Comparison of ENCODE assay signal across 1 cellular context in the genomic region with DNA sequence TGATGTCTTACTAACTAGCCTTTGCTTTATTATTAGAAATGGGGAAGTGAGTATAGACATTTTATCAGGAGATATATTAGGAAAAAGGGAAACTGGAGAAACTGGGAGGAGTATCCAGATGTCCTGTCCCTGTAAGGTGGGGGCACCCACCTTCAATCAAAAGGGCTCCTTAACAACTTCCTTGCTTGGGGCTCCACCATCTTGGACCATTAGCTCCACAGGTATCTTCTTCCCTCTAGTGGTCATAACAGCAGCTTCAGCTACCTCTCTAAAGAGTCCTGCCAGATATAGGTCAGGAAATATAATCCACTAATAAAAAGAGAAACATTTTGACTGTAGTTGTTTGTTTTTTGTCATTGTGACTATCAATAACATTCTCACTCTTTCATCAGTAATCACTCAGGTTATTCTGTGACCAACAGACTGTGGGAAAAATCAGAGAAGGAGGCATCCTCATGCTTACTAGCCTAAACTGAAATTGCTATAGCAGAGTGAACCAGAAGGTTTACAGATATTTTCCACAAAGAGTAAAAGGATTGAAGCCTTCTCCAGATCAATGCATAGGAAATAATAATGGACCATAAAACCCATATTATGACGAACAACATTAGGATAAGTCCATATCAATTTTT.
TF ChIP-seq lines count a peak whose summit lies in the region.

No MANE protein-coding gene starts in this region.

TF ChIP-seq in WTC11, 78 proteins besides CTCF, POLR2A, EP300 and RAD21:
- TF ChIP-seq ZNF232 (CRISPR knock-in tag; IDR thresholded peaks at IDR 0.05) (no peak), ESRRA (CRISPR knock-in tag; IDR thresholded peaks at IDR 0.05; ENCODE audit: borderline replicate concordance) (no peak), IRF2 (CRISPR knock-in tag; IDR thresholded peaks at IDR 0.05; ENCODE audit: borderline replicate concordance, low read depth) (no peak), KAT7 (CRISPR knock-in tag; IDR thresholded peaks at IDR 0.05; ENCODE audit: borderline replicate concordance) (no peak), ZNF138 (CRISPR knock-in tag; conservative IDR thresholded peaks at IDR 0.05) (no peak), RELA (CRISPR knock-in tag; IDR thresholded peaks at IDR 0.05; ENCODE audit: borderline replicate concordance) (no peak), CREB1 (CRISPR knock-in tag; IDR thresholded peaks at IDR 0.05) (no peak), NR2C2 (CRISPR knock-in tag; IDR thresholded peaks at IDR 0.05) (no peak), E2F5 (CRISPR knock-in tag; IDR thresholded peaks at IDR 0.05) (no peak), E2F1 (CRISPR knock-in tag; IDR thresholded peaks at IDR 0.05) (no peak)
- TF ChIP-seq, protein P1, sequence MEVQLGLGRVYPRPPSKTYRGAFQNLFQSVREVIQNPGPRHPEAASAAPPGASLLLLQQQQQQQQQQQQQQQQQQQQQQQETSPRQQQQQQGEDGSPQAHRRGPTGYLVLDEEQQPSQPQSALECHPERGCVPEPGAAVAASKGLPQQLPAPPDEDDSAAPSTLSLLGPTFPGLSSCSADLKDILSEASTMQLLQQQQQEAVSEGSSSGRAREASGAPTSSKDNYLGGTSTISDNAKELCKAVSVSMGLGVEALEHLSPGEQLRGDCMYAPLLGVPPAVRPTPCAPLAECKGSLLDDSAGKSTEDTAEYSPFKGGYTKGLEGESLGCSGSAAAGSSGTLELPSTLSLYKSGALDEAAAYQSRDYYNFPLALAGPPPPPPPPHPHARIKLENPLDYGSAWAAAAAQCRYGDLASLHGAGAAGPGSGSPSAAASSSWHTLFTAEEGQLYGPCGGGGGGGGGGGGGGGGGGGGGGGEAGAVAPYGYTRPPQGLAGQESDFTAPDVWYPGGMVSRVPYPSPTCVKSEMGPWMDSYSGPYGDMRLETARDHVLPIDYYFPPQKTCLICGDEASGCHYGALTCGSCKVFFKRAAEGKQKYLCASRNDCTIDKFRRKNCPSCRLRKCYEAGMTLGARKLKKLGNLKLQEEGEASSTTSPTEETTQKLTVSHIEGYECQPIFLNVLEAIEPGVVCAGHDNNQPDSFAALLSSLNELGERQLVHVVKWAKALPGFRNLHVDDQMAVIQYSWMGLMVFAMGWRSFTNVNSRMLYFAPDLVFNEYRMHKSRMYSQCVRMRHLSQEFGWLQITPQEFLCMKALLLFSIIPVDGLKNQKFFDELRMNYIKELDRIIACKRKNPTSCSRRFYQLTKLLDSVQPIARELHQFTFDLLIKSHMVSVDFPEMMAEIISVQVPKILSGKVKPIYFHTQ (CRISPR knock-in tag; IDR thresholded peaks at IDR 0.05), result no peak
